9 cellular contexts compared by ENCODE assay signal in the genomic region with DNA sequence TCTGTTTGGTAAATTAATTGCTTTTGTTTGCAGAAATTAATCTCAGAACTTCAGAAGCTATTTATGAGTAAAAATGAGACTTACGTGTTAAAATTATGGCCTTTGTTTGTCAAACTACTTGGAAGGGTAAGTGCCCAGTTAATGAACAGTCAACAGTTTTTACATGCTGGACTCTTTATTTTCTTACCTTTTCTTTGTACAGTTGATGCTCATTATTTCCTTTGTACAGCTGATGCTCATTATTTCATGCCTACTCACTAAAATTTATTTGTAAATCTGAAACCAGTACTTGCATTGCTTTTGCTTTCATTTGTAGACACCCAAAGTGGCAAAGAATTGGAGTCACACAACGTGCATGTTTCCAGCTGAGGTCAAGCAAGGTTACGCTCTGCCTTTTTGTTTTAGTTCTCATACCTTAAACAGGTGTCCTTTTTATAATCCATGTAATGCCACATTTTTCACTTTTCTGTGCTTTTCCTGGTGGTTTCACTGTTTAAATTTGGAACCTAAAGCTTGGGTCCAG. TPM values are rescaled to one million over a fixed set of nuclear protein-coding genes. Genes with fewer than 3 reads are reported as not detected.
A peak's percentile ranks its signal among the peaks of the same experiment; 100 is the strongest.
DNase-seq lines count a peak whose midpoint lies in the region; ATAC-seq and TF ChIP-seq lines count a peak whose summit lies in the region.
"Had no signal": no experiment of that assay in that cellular context is flagged by ENCODE, and none has a peak within 500 bp of the region (broad histone marks: within the 10 kb centered on the region; RNA-seq: fewer than 3 reads in every experiment).

No MANE protein-coding gene starts in this region.

- CTCF ChIA-PET in activated CD4-positive, alpha-beta T cell treated with anti-CD3 and anti-CD28 coated beads for 36 hours (lab: Charles Lee) = interaction anchor here (0.7 to 3.9 kb wide), 3 partner anchors 13 to 132 kb away, joined by 3 to 16 read pairs (median 3); no protein-coding TSS in a partner anchor

- POLR2A ChIA-PET in activated CD4-positive, alpha-beta T cell treated with anti-CD3 and anti-CD28 coated beads for 36 hours (lab: Charles Lee) = interaction anchor here (0.8 kb wide), 2 partner anchors 8 to 417 kb away, joined by 5 to 6 read pairs; no protein-coding TSS in a partner anchor

- intact Hi-C loops in activated CD4-positive, alpha-beta T cell treated with anti-CD3 and anti-CD28 coated beads for 36 hours (cut with DNase I, micrococcal nuclease) = loop anchor here in 1 of 2 experiments (1.0 to 5.0 kb wide), 2 partner anchors 59 to 134 kb away; a partner anchor contains a TSS
- intact Hi-C loops in natural killer cell (cut with micrococcal nuclease) = no loop called here

- H3K36me3 Mint-ChIP-seq in activated CD4-positive, alpha-beta T cell treated with anti-CD3 and anti-CD28 coated beads for 36 hours (ENCODE audit: low read depth) = peaks cover 64% of the 10 kb centered on the region
- peaks cover 23% of the 10 kb centered on the region for H3K36me3 Mint-ChIP-seq in natural killer cell

- DNase-seq in activated CD4-positive, alpha-beta T cell treated with anti-CD3 and anti-CD28 coated beads for 36 hours = peak; percentile 29
- no peak for DNase-seq in activated CD4-positive, alpha-beta T cell treated with anti-CD3 and anti-CD28 coated beads, Interleukin-2, amount 50 U/mL, for 1 hour
- DNase-seq in natural killer cell = no peak
- no peak for DNase-seq in T-helper 9 cell
- DNase-seq in HuH-7.5 (ENCODE audit: low spot score) = no peak
- no peak for DNase-seq in activated effector memory CD4-positive, alpha-beta T cell treated with Interleukin-2 at 50 U/mL for 16 hours
- DNase-seq: OCI-M1 had no signal

- H3K4me1 Mint-ChIP-seq in activated CD4-positive, alpha-beta T cell treated with anti-CD3 and anti-CD28 coated beads for 36 hours = peaks cover 41% of the 10 kb centered on the region
- H3K4me1 Mint-ChIP-seq in natural killer cell = peaks cover 26 to 27% of the 10 kb centered on the region in 2 donors

- H3K9me3 Mint-ChIP-seq in activated CD4-positive, alpha-beta T cell treated with anti-CD3 and anti-CD28 coated beads for 36 hours (ENCODE audit: low read depth) = no peaks in the 10 kb centered on the region
- H3K9me3 Mint-ChIP-seq in natural killer cell = no peaks in the 10 kb centered on the region

- H3K27me3 Mint-ChIP-seq in activated CD4-positive, alpha-beta T cell treated with anti-CD3 and anti-CD28 coated beads for 36 hours = no peaks in the 10 kb centered on the region
- no peaks in the 10 kb centered on the region for H3K27me3 Mint-ChIP-seq in natural killer cell (ENCODE audit: low read depth in 2 of 2)

- peak; percentile 68 for ATAC-seq in activated CD4-positive, alpha-beta T cell treated with anti-CD3 and anti-CD28 coated beads for 36 hours
- ATAC-seq in GM21619 (IDR thresholded peaks at IDR 0.05; ENCODE audit: unreplicated experiment) = peak; percentile 80
- ATAC-seq in HG03432 (IDR thresholded peaks at IDR 0.05; ENCODE audit: unreplicated experiment) = peak; percentile 88
- no peak for ATAC-seq in natural killer cell

- no peak for TF ChIP-seq CTCF in natural killer cell (IDR thresholded peaks at IDR 0.05)

- H3K27ac Mint-ChIP-seq in activated CD4-positive, alpha-beta T cell treated with anti-CD3 and anti-CD28 coated beads for 36 hours = peak overlapping the region; percentile 56
- H3K27ac Mint-ChIP-seq in natural killer cell = peak overlapping the region; percentile 27 to 80

- H3K4me3 Mint-ChIP-seq in activated CD4-positive, alpha-beta T cell treated with anti-CD3 and anti-CD28 coated beads for 36 hours = no peak overlapping the region
- no peak overlapping the region for H3K4me3 Mint-ChIP-seq in natural killer cell

RNA-seq across cellular contexts. Expression of a gene that starts 13.3 kb away (rescaled TPM):
- total RNA-seq in activated CD4-positive, alpha-beta T cell treated with anti-CD3 and anti-CD28 coated beads for 36 hours = 10 to 100 TPM; 55.7 to 67.1 TPM
- 10 to 100 TPM; 37.0 to 52.0 (median 39.3) TPM for total RNA-seq in natural killer cell

Comparison
In these comparisons a context has a peak if more than half of its experiments do, and no peak if none do; other contexts are left out.
1. ATAC-seq: peak in activated CD4-positive, alpha-beta T cell treated with anti-CD3 and anti-CD28 coated beads for 36 hours (single experiment), GM21619 (single experiment) and HG03432 (single experiment); none in natural killer cell (0 of 3).